In the genomic region with DNA sequence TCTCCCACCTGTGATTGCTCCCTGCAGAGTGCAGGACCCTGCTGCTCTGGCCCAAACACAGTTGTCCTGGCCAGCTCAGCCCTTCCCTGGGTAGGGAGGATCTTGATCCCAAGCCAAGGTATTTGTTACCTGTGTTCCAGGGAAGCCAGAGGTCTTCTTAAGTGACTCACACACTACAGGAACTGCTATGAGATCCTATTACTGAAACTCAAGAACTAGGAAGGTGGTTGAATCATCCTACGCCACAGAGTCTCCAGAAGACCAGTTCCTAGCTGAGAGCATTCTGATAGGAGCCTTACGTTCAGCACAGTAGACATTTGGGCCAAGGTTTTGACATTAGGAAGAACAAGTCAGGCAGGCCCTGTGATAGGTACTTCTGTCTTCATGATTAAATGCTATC, we compare ENCODE assay signal across 13 cellular contexts. TPM values are rescaled to one million over a fixed set of nuclear protein-coding genes. Genes with fewer than 3 reads are reported as not detected.
DNase-seq lines count a peak whose midpoint lies in the region; ATAC-seq, FAIRE-seq and TF ChIP-seq lines count a peak whose summit lies in the region.
"Had no signal": no experiment of that assay in that cellular context is flagged by ENCODE, and none has a peak within 500 bp of the region (broad histone marks: within the 10 kb centered on the region; RNA-seq: fewer than 3 reads in every experiment).

No MANE protein-coding gene starts in this region.

- no peak for TF ChIP-seq CTCF in astrocyte of the spinal cord (IDR thresholded peaks at IDR 0.05; ENCODE audit: low read depth, low read length)

- no peak for FAIRE-seq in urothelium cell line (lab: Jason Lieb, UNC)

- ATAC-seq in left colon (peak; percentile 33), HG02623 (IDR thresholded peaks at IDR 0.05; ENCODE audit: unreplicated experiment) (no peak)

- in situ Hi-C loops in astrocyte of the spinal cord (cut with HindIII; ENCODE audit: low sequenced_read_pairs) = no loop called here

- intact Hi-C loops in left colon (cut with DNase I, micrococcal nuclease) = no loop called here

- DNase-seq in SIG-M5 treated with dmso at 0.1 percent for 504 hours (lab: John Stamatoyannopoulos, UW; ENCODE audit: unreplicated experiment) (peak; percentile 34), SIG-M5 (lab: John Stamatoyannopoulos, UW) (no peak), astrocyte of the spinal cord (ENCODE audit: low read depth, low spot score) (peak; percentile 55), left colon (no peak), urothelium cell line (ENCODE audit: low spot score) (peak; percentile 86), activated gamma-delta T cell (lab: John Stamatoyannopoulos, UW) (no peak), T-helper 2 cell (no peak)
- DNase-seq: ACHN; activated CD4-positive, CD25-positive, alpha-beta regulatory T cell; midbrain; NCI-H1694 treated with DMSO at 0.1 percent for 48 hours; tibial artery had no signal

- no peak overlapping the region for H3K4me3 ChIP-seq in astrocyte of the spinal cord (ENCODE audit: low read depth, low read length)
- H3K4me3 ChIP-seq: tibial artery had no signal

RNA-seq across cellular contexts. Expression of gene CHST6, which starts 12.0 kb away (rescaled TPM):
- 1 to 10 TPM; 2.0 to 4.0 TPM for total RNA-seq in left colon

RNA-seq across cellular contexts. Expression of gene TMEM170A, which starts 18.7 kb away (rescaled TPM):
- total RNA-seq in left colon = 10 to 100 TPM; 54.1 to 71.9 TPM

RNA-seq across cellular contexts. Expression of gene CFDP1, which starts 49.9 kb away (rescaled TPM):
- 100 to 1,000 TPM in 1 of 2 donors, 10 to 100 TPM in 1; 79.8 to 117 TPM for total RNA-seq in left colon

RNA-seq across cellular contexts. Expression of gene CHST5, which starts 52.7 kb away (rescaled TPM):
- 100 to 1,000 TPM; 115 to 116 TPM for total RNA-seq in left colon

Comparison
In these comparisons a context has a peak if more than half of its experiments do, and no peak if none do; other contexts are left out.
1. DNase-seq: peak in SIG-M5 treated with dmso at 0.1 percent for 504 hours (single experiment), astrocyte of the spinal cord (single experiment) and urothelium cell line (single experiment); none in SIG-M5 (single experiment), left colon (0 of 2), activated gamma-delta T cell (single experiment) and T-helper 2 cell (0 of 5).